ENCODE assay signal across 17 cellular contexts in genomic region chr17:279356-279755, GRCh38.
DNase-seq lines count a peak whose midpoint lies in the region; ATAC-seq and TF ChIP-seq lines count a peak whose summit lies in the region.
"Had no signal": no experiment of that assay in that cellular context is flagged by ENCODE, and none has a peak within 500 bp of the region (broad histone marks: within the 10 kb centered on the region; RNA-seq: fewer than 3 reads in every experiment).

No MANE protein-coding gene starts in this region.

- peaks cover 6% of the 10 kb centered on the region for H3K27me3 Mint-ChIP-seq in endothelial cell (ENCODE audit: unreplicated experiment)
- H3K27me3 Mint-ChIP-seq: CD4-positive, alpha-beta T cell had no signal

- TF ChIP-seq CTCF in right atrium auricular region (IDR thresholded peaks at IDR 0.05) = no peak
- TF ChIP-seq CTCF in endothelial cell (IDR thresholded peaks at IDR 0.05; ENCODE audit: unreplicated experiment) = no peak
- TF ChIP-seq CTCF in parathyroid adenoma (IDR thresholded peaks at IDR 0.05) = no peak

- H2AFZ ChIP-seq in parathyroid adenoma = no peak overlapping the region

- H3K27ac Mint-ChIP-seq in endothelial cell (ENCODE audit: unreplicated experiment) = peak overlapping the region; percentile 58
- H3K27ac Mint-ChIP-seq: CD4-positive, alpha-beta T cell had no signal

- 59% methylated on average over 4 of the region's 4 CpGs for WGBS in right cardiac atrium

- H3K4me1 ChIP-seq in right cardiac atrium (ENCODE audit: control insufficient read depth, insufficient read depth, low read length) (no peaks in the 10 kb centered on the region), right atrium auricular region (no peaks in the 10 kb centered on the region), parathyroid adenoma (no peaks in the 10 kb centered on the region)

- no peaks in the 10 kb centered on the region for H3K9me3 Mint-ChIP-seq in endothelial cell (ENCODE audit: unreplicated experiment)
- H3K9me3 Mint-ChIP-seq: CD4-positive, alpha-beta T cell had no signal

- no peak overlapping the region for H3K4me3 Mint-ChIP-seq in endothelial cell (ENCODE audit: unreplicated experiment)
- H3K4me3 Mint-ChIP-seq: CD4-positive, alpha-beta T cell had no signal

- H3K27ac ChIP-seq in right cardiac atrium (ENCODE audit: low read length) (peak overlapping the region; percentile 22), right atrium auricular region (peak overlapping the region in 1 of 2 donors; percentile 27), parathyroid adenoma (peak overlapping the region; percentile 32)
- H3K27ac ChIP-seq: KMS-11 had no signal

- no peak overlapping the region for H3K4me2 ChIP-seq in parathyroid adenoma (ENCODE audit: low read length)
- H3K4me2 ChIP-seq: KMS-11 had no signal

- H3K36me3 ChIP-seq in right atrium auricular region = no peaks in the 10 kb centered on the region
- H3K36me3 ChIP-seq in parathyroid adenoma (ENCODE audit: control insufficient read depth, insufficient read depth, low read length) = no peaks in the 10 kb centered on the region
- H3K36me3 ChIP-seq: MG63 had no signal

- H3K36me3 Mint-ChIP-seq in endothelial cell (ENCODE audit: low read depth, unreplicated experiment) = no peaks in the 10 kb centered on the region

- H3K79me2 ChIP-seq in parathyroid adenoma = no peaks in the 10 kb centered on the region

- H3K27me3 ChIP-seq in right cardiac atrium (ENCODE audit: control insufficient read depth, insufficient read depth) (no peaks in the 10 kb centered on the region), right atrium auricular region (no peaks in the 10 kb centered on the region), parathyroid adenoma (ENCODE audit: control insufficient read depth, insufficient read depth, low read length) (no peaks in the 10 kb centered on the region)
- H3K27me3 ChIP-seq: MG63 had no signal

- H3K4me1 Mint-ChIP-seq in endothelial cell (ENCODE audit: unreplicated experiment) = peaks cover 6% of the 10 kb centered on the region

- no peak overlapping the region for H3K9ac ChIP-seq in parathyroid adenoma
- H3K9ac ChIP-seq: KMS-11 had no signal

- H3K9me3 ChIP-seq in right cardiac atrium (ENCODE audit: control insufficient read depth, low read length) (no peaks in the 10 kb centered on the region), right atrium auricular region (peaks cover 0 to 11% of the 10 kb centered on the region in 2 donors), parathyroid adenoma (ENCODE audit: control insufficient read depth, low read length) (no peaks in the 10 kb centered on the region)
- H3K9me3 ChIP-seq: MG63 had no signal

- intact Hi-C loops in right cardiac atrium (cut with DNase I) = no loop called here

- H3K4me3 ChIP-seq in right cardiac atrium (ENCODE audit: low read length) = no peak overlapping the region
- no peak overlapping the region for H3K4me3 ChIP-seq in right atrium auricular region
- no peak overlapping the region for H3K4me3 ChIP-seq in parathyroid adenoma (ENCODE audit: low read depth, low read length)
- H3K4me3 ChIP-seq: MG63 had no signal

- DNase-seq in right cardiac atrium (no peak), right atrium auricular region (ENCODE audit: low spot score) (no peak), endothelial cell (ENCODE audit: low spot score) (no peak), epidermal melanocyte (ENCODE audit: insufficient read length, low spot score) (no peak)
- DNase-seq: AML-193; Calu3; CD4-positive, alpha-beta T cell; H7; MG63; NCI-H1436 treated with DMSO at 0.1 percent for 48 hours; NCI-H345; NCI-H69 had no signal

- no peak for ATAC-seq in right cardiac atrium
- no peak for ATAC-seq in GM18909 (IDR thresholded peaks at IDR 0.05; ENCODE audit: poor library complexity, unreplicated experiment)
- no peak for ATAC-seq in HG02840 (IDR thresholded peaks at IDR 0.05; ENCODE audit: low FRiP score, unreplicated experiment)
- no peak for ATAC-seq in GM21390 (IDR thresholded peaks at IDR 0.05; ENCODE audit: unreplicated experiment)
